In the genomic region with DNA sequence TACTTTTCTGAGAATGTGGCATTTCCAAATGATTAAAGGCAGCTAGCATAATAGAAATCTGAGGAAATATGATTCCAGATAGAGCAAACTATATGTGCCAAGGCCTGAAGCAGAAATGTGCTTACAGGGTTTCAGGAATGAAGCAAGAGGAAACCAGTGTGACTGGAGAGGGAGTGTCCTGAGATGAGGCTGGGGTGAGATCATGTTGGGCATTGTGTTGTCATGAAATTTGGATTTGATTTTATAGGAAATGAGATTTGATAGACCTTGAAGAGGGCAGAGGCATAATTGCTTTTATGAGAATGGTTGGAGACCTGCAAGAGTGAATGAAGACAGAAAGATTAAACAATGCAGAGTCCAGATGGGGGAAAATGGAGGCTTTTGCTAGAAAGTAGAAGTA, we compare ENCODE assay signal across 8 cellular contexts.
DNase-seq lines count a peak whose midpoint lies in the region; ATAC-seq and TF ChIP-seq lines count a peak whose summit lies in the region.

No MANE protein-coding gene starts in this region.

- no peak for TF ChIP-seq EP300 in transverse colon (IDR thresholded peaks at IDR 0.05; ENCODE audit: low read depth)

- H3K27me3 ChIP-seq in HL-60 (ENCODE audit: insufficient read depth, poor library complexity, severe bottlenecking) (no peaks in the 10 kb centered on the region), transverse colon (no peaks in the 10 kb centered on the region)

- no peaks in the 10 kb centered on the region for H3K36me3 Mint-ChIP-seq in stimulated activated effector memory CD8-positive, alpha-beta T cell treated with anti-CD3 and anti-CD28 coated beads, Interleukin-12 subunit alpha, Interleukin-12 subunit beta, amount 100 ng/mL, for 72 hours

- no peak overlapping the region for H3K27ac Mint-ChIP-seq in stimulated activated effector memory CD8-positive, alpha-beta T cell treated with anti-CD3 and anti-CD28 coated beads, Interleukin-12 subunit alpha, Interleukin-12 subunit beta, amount 100 ng/mL, for 72 hours

- H3K9me3 ChIP-seq in transverse colon = no peaks in the 10 kb centered on the region

- H3K4me3 ChIP-seq in HL-60 (replicated peaks; ENCODE audit: insufficient read depth, low read length) (no peak overlapping the region), foreskin fibroblast (ENCODE audit: low read depth in 1 of 2, low read length in 2 of 2) (no peak overlapping the region), transverse colon (no peak overlapping the region)

- peak; percentile 39 to 68 for DNase-seq in HL-60 (ENCODE audit: low read depth in 1 of 2, low spot score in 1 of 2)
- DNase-seq in SIG-M5 treated with dmso at 0.1 percent for 504 hours (lab: John Stamatoyannopoulos, UW; ENCODE audit: unreplicated experiment) = peak; percentile 62
- DNase-seq in foreskin fibroblast = peak; percentile 91 to 94
- no peak for DNase-seq in stimulated activated effector memory CD8-positive, alpha-beta T cell treated with anti-CD3 and anti-CD28 coated beads, Interleukin-12 subunit alpha, Interleukin-12 subunit beta, amount 100 ng/mL, for 72 hours (ENCODE audit: low spot score in 2 of 2)
- no peak for DNase-seq in cortex of kidney (lab: John Stamatoyannopoulos, UW)
- DNase-seq in transverse colon = no peak

- no peak for ATAC-seq in stimulated activated effector memory CD8-positive, alpha-beta T cell treated with anti-CD3 and anti-CD28 coated beads, Interleukin-12 subunit alpha, Interleukin-12 subunit beta, amount 100 ng/mL, for 72 hours
- ATAC-seq in HG02588 (IDR thresholded peaks at IDR 0.05; ENCODE audit: unreplicated experiment) = no peak
- no peak for ATAC-seq in HG03139 (IDR thresholded peaks at IDR 0.05; ENCODE audit: unreplicated experiment)

- peak overlapping the region; percentile 3 for H3K4me3 Mint-ChIP-seq in stimulated activated effector memory CD8-positive, alpha-beta T cell treated with anti-CD3 and anti-CD28 coated beads, Interleukin-12 subunit alpha, Interleukin-12 subunit beta, amount 100 ng/mL, for 72 hours

- in situ Hi-C loops in transverse colon (cut with MboI; ENCODE audit: low pct_ligation_motif_present in 1 of 4, low pct_unique_long_range_greater_than_20kb in 1 of 4, low sequenced_read_pairs in 3 of 4) = no loop called here

- TF ChIP-seq POLR2A in transverse colon (IDR thresholded peaks at IDR 0.05) = no peak

- H3K4me1 Mint-ChIP-seq in stimulated activated effector memory CD8-positive, alpha-beta T cell treated with anti-CD3 and anti-CD28 coated beads, Interleukin-12 subunit alpha, Interleukin-12 subunit beta, amount 100 ng/mL, for 72 hours = peaks cover 28% of the 10 kb centered on the region

- no peaks in the 10 kb centered on the region for H3K9me3 Mint-ChIP-seq in stimulated activated effector memory CD8-positive, alpha-beta T cell treated with anti-CD3 and anti-CD28 coated beads, Interleukin-12 subunit alpha, Interleukin-12 subunit beta, amount 100 ng/mL, for 72 hours

- H3K4me1 ChIP-seq in transverse colon = peaks cover 0 to 20% (median 0%) of the 10 kb centered on the region in 4 donors

- H3K36me3 ChIP-seq in transverse colon = no peaks in the 10 kb centered on the region

- peak overlapping the region; percentile 43 for H3K27ac ChIP-seq in HL-60 (replicated peaks)
- H3K27ac ChIP-seq in transverse colon = peak overlapping the region in 1 of 4 donors; percentile 22

- TF ChIP-seq CTCF in HL-60 (IDR thresholded peaks at IDR 0.05; ENCODE audit: insufficient read depth, low read length) = no peak
- TF ChIP-seq CTCF in foreskin fibroblast (IDR thresholded peaks at IDR 0.05; ENCODE audit: low read depth, low read length) = no peak
- TF ChIP-seq CTCF in transverse colon (IDR thresholded peaks at IDR 0.05) = no peak

- intact Hi-C loops in transverse colon (cut with DNase I; ENCODE audit: low total_unique reads) = no loop called here

Comparison
In these comparisons a context has a peak if more than half of its experiments do, and no peak if none do; other contexts are left out.
1. DNase-seq: peak in HL-60 (2 of 2), SIG-M5 treated with dmso at 0.1 percent for 504 hours (single experiment) and foreskin fibroblast (2 of 2); none in stimulated activated effector memory CD8-positive, alpha-beta T cell treated with anti-CD3 and anti-CD28 coated beads, Interleukin-12 subunit alpha, Interleukin-12 subunit beta, amount 100 ng/mL, for 72 hours (0 of 2), cortex of kidney (single experiment) and transverse colon (single experiment).